21 cellular contexts compared by ENCODE assay signal in genomic region chr4:111453216-111453615, GRCh38.
"Had no signal": no experiment of that assay in that cellular context is flagged by ENCODE, and none has a peak within 500 bp of the region (broad histone marks: within the 10 kb centered on the region; RNA-seq: fewer than 3 reads in every experiment).

No MANE protein-coding gene starts in this region.

- H3K27ac ChIP-seq: left lung, lower lobe of right lung, ovary, right atrium auricular region, right lobe of liver, skin epidermis, spleen, tibial nerve, uterus had no signal

- H3K36me3 ChIP-seq: left lung, lower lobe of right lung, ovary, right atrium auricular region, right lobe of liver, spleen, tibial nerve, uterus had no signal

- ATAC-seq: left colon; left lung; lower lobe of right lung; naive thymus-derived CD4-positive, alpha-beta T cell; natural killer cell treated with Interleukin-12 subunit alpha and Interleukin-12 subunit beta and Interleukin-15 and Interleukin-18, amount 100 ng/mL, for 72 hours; right lobe of liver; stimulated activated memory B cell treated with anti-CD40 and anti-IgM and Interleukin-4, amounts not matched to agents 10 μg/mL and 1 μg/mL and 100 μg/mL, for 72 hours; stimulated activated naive CD8-positive, alpha-beta T cell treated with anti-CD3 and anti-CD28 coated beads, Interleukin-15, amount 100 ng/mL, for 72 hours had no signal

- H3K9me3 ChIP-seq: left lung, lower lobe of right lung, ovary, right atrium auricular region, right lobe of liver, spleen, tibial nerve, uterus had no signal

- H3K4me3 ChIP-seq: left lung, lower lobe of right lung, ovary, right atrium auricular region, right lobe of liver, skin epidermis, spleen, tibial nerve, uterus had no signal

- H3K27me3 ChIP-seq: left lung, ovary, right atrium auricular region, right lobe of liver, spleen, tibial nerve, uterus had no signal

- H3K4me1 ChIP-seq: left lung, lower lobe of right lung, right atrium auricular region, right lobe of liver, spleen, tibial nerve, uterus had no signal

- DNase-seq: hippocampal formation; left colon; left lung; lower lobe of right lung; mammary epithelial cell; mesenchymal stem cell; naive thymus-derived CD4-positive, alpha-beta T cell; ovary; right lobe of liver; spleen; stimulated activated CD4-positive, alpha-beta T cell treated with anti-CD3 and anti-CD28 coated beads, Interleukin-4, amount 100 ng/mL, for 4 hours; stimulated activated CD8-positive, alpha-beta memory T cell treated with anti-CD3 and anti-CD28 coated beads, Interleukin-4, amount 100 ng/mL, for 48 hours; stimulated activated naive CD4-positive, alpha-beta T cell treated with Interleukin-2 at 50 U/mL for 16 hours; stimulated activated naive CD8-positive, alpha-beta T cell treated with anti-CD3 and anti-CD28 coated beads, Interleukin-15, amount 100 ng/mL, for 72 hours; substantia nigra; uterus had no signal
